Comparison of ENCODE assay signal across 24 cellular contexts in genomic region chr16:51940183-51940582, GRCh38.
"Had no signal": no experiment of that assay in that cellular context is flagged by ENCODE, and none has a peak within 500 bp of the region (broad histone marks: within the 10 kb centered on the region; RNA-seq: fewer than 3 reads in every experiment).

No MANE protein-coding gene starts in this region.

- H3K27me3 Mint-ChIP-seq: stimulated activated memory B cell treated with anti-CD40 and anti-IgM and Interleukin-4, amounts not matched to agents 10 μg/mL and 1 μg/mL and 100 μg/mL, for 72 hours had no signal

- H3K4me1 Mint-ChIP-seq: immature natural killer cell; memory B cell; natural killer cell; stimulated activated memory B cell treated with anti-CD40 and anti-IgM and Interleukin-4, amounts not matched to agents 10 μg/mL and 1 μg/mL and 100 μg/mL, for 72 hours had no signal

- H3K36me3 Mint-ChIP-seq: immature natural killer cell; memory B cell; natural killer cell; stimulated activated memory B cell treated with anti-CD40 and anti-IgM and Interleukin-4, amounts not matched to agents 10 μg/mL and 1 μg/mL and 100 μg/mL, for 72 hours had no signal

- H3K36me3 ChIP-seq: esophagus muscularis mucosa, pancreas, spleen, tibial nerve, upper lobe of left lung, uterus had no signal

- ATAC-seq: foreskin keratinocyte; natural killer cell; pancreas; stimulated activated memory B cell treated with anti-CD40 and anti-IgM and Interleukin-4, amounts not matched to agents 10 μg/mL and 1 μg/mL and 100 μg/mL, for 72 hours; stimulated activated naive CD8-positive, alpha-beta T cell treated with anti-CD3 and anti-CD28 coated beads, Interleukin-15, Interleukin-2, amounts not matched to agents 100 U/mL and 50 U/mL, for 24 hours had no signal

- FAIRE-seq: endothelial cell of umbilical vein, keratinocyte, pancreas had no signal

- H3K27me3 ChIP-seq: foreskin keratinocyte, pancreas, spleen, testis, tibial nerve, upper lobe of left lung, uterus had no signal

- DNase-seq: dermis blood vessel endothelial cell; effector memory CD4-positive, alpha-beta T cell; hypothalamus; immature natural killer cell; natural killer cell; occipital lobe; pancreas; spleen; stimulated activated CD4-positive, alpha-beta T cell treated with anti-CD3 and anti-CD28 coated beads, Interleukin-4, amount 100 ng/mL, for 4 hours; stimulated activated naive CD8-positive, alpha-beta T cell treated with anti-CD3 and anti-CD28 coated beads, Interleukin-15, Interleukin-2, amounts not matched to agents 100 U/mL and 50 U/mL, for 24 hours; substantia nigra; testis; upper lobe of left lung; uterus had no signal

- H3K27ac ChIP-seq: coronary artery, esophagus muscularis mucosa, foreskin keratinocyte, pancreas, skin epidermis, spleen, testis, tibial nerve, upper lobe of left lung, uterus had no signal

- H3K4me3 Mint-ChIP-seq: immature natural killer cell; memory B cell; natural killer cell; stimulated activated memory B cell treated with anti-CD40 and anti-IgM and Interleukin-4, amounts not matched to agents 10 μg/mL and 1 μg/mL and 100 μg/mL, for 72 hours had no signal

- H3K4me3 ChIP-seq: coronary artery, esophagus muscularis mucosa, lung, pancreas, skin epidermis, spleen, testis, tibial nerve, upper lobe of left lung, uterus had no signal

- H3K4me1 ChIP-seq: esophagus muscularis mucosa, pancreas, spleen, testis, tibial nerve, upper lobe of left lung, uterus had no signal

- H3K9me3 ChIP-seq: esophagus muscularis mucosa, pancreas, testis, tibial nerve, upper lobe of left lung, uterus had no signal

- H3K27ac Mint-ChIP-seq: immature natural killer cell; memory B cell; natural killer cell; stimulated activated memory B cell treated with anti-CD40 and anti-IgM and Interleukin-4, amounts not matched to agents 10 μg/mL and 1 μg/mL and 100 μg/mL, for 72 hours had no signal
